ENCODE assay signal across 12 cellular contexts in genomic region chr5:171924493-171925122, GRCh38.
"Had no signal": no experiment of that assay in that cellular context is flagged by ENCODE, and none has a peak within 500 bp of the region (broad histone marks: within the 10 kb centered on the region; RNA-seq: fewer than 3 reads in every experiment).

No MANE protein-coding gene starts in this region.

- H3K4me3 Mint-ChIP-seq: activated CD4-positive, alpha-beta memory T cell treated with anti-CD3 and anti-CD28 coated beads for 36 hours had no signal

- H3K36me3 ChIP-seq: gastroesophageal sphincter, sigmoid colon, upper lobe of right lung had no signal

- DNase-seq: activated CD4-positive, alpha-beta memory T cell treated with anti-CD3 and anti-CD28 coated beads for 36 hours; activated CD4-positive, alpha-beta T cell treated with anti-CD3 and anti-CD28 coated beads for 1 hour; activated naive CD4-positive, alpha-beta T cell; naive thymus-derived CD4-positive, alpha-beta T cell; sigmoid colon; stimulated activated CD4-positive, alpha-beta T cell treated with anti-CD3 and anti-CD28 coated beads, Interleukin-12 subunit alpha, Interleukin-12 subunit beta, amount 100 ng/mL, for 4 hours; stimulated activated CD4-positive, alpha-beta T cell treated with anti-CD3 and anti-CD28 coated beads, Interleukin-2, amount 100 ng/mL, for 48 hours; stimulated activated naive CD4-positive, alpha-beta T cell treated with Interleukin-2 at 50 U/mL for 16 hours; T-helper 2 cell; testis; upper lobe of right lung had no signal

- H3K27me3 Mint-ChIP-seq: activated CD4-positive, alpha-beta memory T cell treated with anti-CD3 and anti-CD28 coated beads for 36 hours; naive thymus-derived CD4-positive, alpha-beta T cell had no signal

- H3K9me3 ChIP-seq: gastroesophageal sphincter, sigmoid colon, testis, upper lobe of right lung had no signal

- H3K27me3 ChIP-seq: gastroesophageal sphincter, sigmoid colon, testis, upper lobe of right lung had no signal

- H3K4me1 ChIP-seq: testis had no signal

- H3K27ac ChIP-seq: gastroesophageal sphincter, sigmoid colon, testis, upper lobe of right lung had no signal

- ATAC-seq: gastroesophageal sphincter; naive thymus-derived CD4-positive, alpha-beta T cell; upper lobe of right lung had no signal

- H3K27ac Mint-ChIP-seq: activated CD4-positive, alpha-beta memory T cell treated with anti-CD3 and anti-CD28 coated beads for 36 hours had no signal

- H3K4me3 ChIP-seq: gastroesophageal sphincter, sigmoid colon, testis, upper lobe of right lung had no signal

- H3K36me3 Mint-ChIP-seq: activated CD4-positive, alpha-beta memory T cell treated with anti-CD3 and anti-CD28 coated beads for 36 hours had no signal
